Comparison of ENCODE assay signal across 1 cellular context in genomic region chr6:89080281-89081128, GRCh38.
TF ChIP-seq lines count a peak whose summit lies in the region.

Gene PNRC1 (plus strand): TSS chr6:89080751. CDS start chr6:89080895, 144 bp downstream.

TF ChIP-seq in HepG2, 621 proteins besides CTCF, POLR2A, EP300 and RAD21 (continued from another document and continues in another):
- TF ChIP-seq PRDM10 (CRISPR knock-in tag; IDR thresholded peaks at IDR 0.05; ENCODE audit: low read depth) (no peak), ZNF749 (CRISPR knock-in tag; IDR thresholded peaks at IDR 0.05; ENCODE audit: borderline replicate concordance) (peak; percentile 55; the same call in 1 of the 2 replicates), ZNF746 (CRISPR knock-in tag; IDR thresholded peaks at IDR 0.05) (peak; percentile 90; the same call in 1 of the 2 replicates), ZBTB7B (CRISPR knock-in tag; IDR thresholded peaks at IDR 0.05) (no peak), TEAD3 (CRISPR knock-in tag; optimal IDR thresholded peaks at IDR 0.05; ENCODE audit: borderline replicate concordance) (peak; percentile 42), MIER3 (CRISPR knock-in tag; IDR thresholded peaks at IDR 0.05; ENCODE audit: borderline replicate concordance) (peak; percentile 51; the same call in 1 of the 2 replicates), SETDB1 (CRISPR knock-in tag; IDR thresholded peaks at IDR 0.05; ENCODE audit: borderline replicate concordance) (no peak), DZIP1 (CRISPR knock-in tag; IDR thresholded peaks at IDR 0.05) (no peak), YY1 (IDR thresholded peaks at IDR 0.05; ENCODE audit: insufficient read depth, insufficient replicate concordance, low read depth, low read length) (peak; percentile 10), HOXA3 (CRISPR knock-in tag; IDR thresholded peaks at IDR 0.05) (no peak), FOXA1 (IDR thresholded peaks at IDR 0.05) (no peak), FOXA1 (CRISPR knock-in tag; IDR thresholded peaks at IDR 0.05) (peak; percentile 48), TARDBP (CRISPR knock-in tag; IDR thresholded peaks at IDR 0.05) (peak; percentile 85; the same call in 1 of the 2 replicates), FLYWCH1 (CRISPR knock-in tag; IDR thresholded peaks at IDR 0.05) (no peak), ZNF362 (CRISPR knock-in tag; IDR thresholded peaks at IDR 0.05; ENCODE audit: borderline replicate concordance) (no peak), ETS1 (CRISPR knock-in tag; IDR thresholded peaks at IDR 0.05) (no peak), ATF4 (CRISPR knock-in tag; IDR thresholded peaks at IDR 0.05) (0 out of 4 replicates have a peak, but pooled peaks of 1 of the 2 experiments have one; percentile 23), SRY (CRISPR knock-in tag; IDR thresholded peaks at IDR 0.05) (peak; percentile 93), ZNF567 (CRISPR knock-in tag; IDR thresholded peaks at IDR 0.05; ENCODE audit: borderline replicate concordance) (peak; percentile 64; the same call in 1 of the 2 replicates), NCOA1 (CRISPR knock-in tag; IDR thresholded peaks at IDR 0.05) (0 out of 2 replicates have a peak, but pooled peaks have one; percentile 58), MYNN (CRISPR knock-in tag; IDR thresholded peaks at IDR 0.05; ENCODE audit: low read depth) (0 out of 2 replicates have a peak, but pooled peaks have one; percentile 16), HIVEP1 (CRISPR knock-in tag; IDR thresholded peaks at IDR 0.05) (no peak), GPN1 (CRISPR knock-in tag; IDR thresholded peaks at IDR 0.05; ENCODE audit: borderline replicate concordance) (no peak), MLLT10 (CRISPR knock-in tag; IDR thresholded peaks at IDR 0.05) (no peak), GATAD1 (CRISPR knock-in tag; IDR thresholded peaks at IDR 0.05) (0 out of 2 replicates have a peak, but pooled peaks have one; percentile 28), HNF4G (IDR thresholded peaks at IDR 0.05; ENCODE audit: borderline replicate concordance, low read depth, low read length) (no peak), HNF4G (CRISPR knock-in tag; IDR thresholded peaks at IDR 0.05; ENCODE audit: borderline replicate concordance, low read depth) (no peak), HNRNPUL1 (IDR thresholded peaks at IDR 0.05; ENCODE audit: low read depth, low read length) (no peak), UBTF (CRISPR knock-in tag; IDR thresholded peaks at IDR 0.05) (peak; percentile 84), PLRG1 (conservative IDR thresholded peaks at IDR 0.05) (no peak), KDM4B (CRISPR knock-in tag; IDR thresholded peaks at IDR 0.05) (peak; percentile 62; the same call in 1 of the 2 replicates), ZNF652 (CRISPR knock-in tag; IDR thresholded peaks at IDR 0.05; ENCODE audit: borderline replicate concordance, low read depth) (no peak), MATR3 (CRISPR knock-in tag; IDR thresholded peaks at IDR 0.05) (no peak), IKZF4 (CRISPR knock-in tag; IDR thresholded peaks at IDR 0.05; ENCODE audit: borderline replicate concordance, low read depth, not compliant biosample characterization) (peak; percentile 90)
- TF ChIP-seq, protein P1, sequence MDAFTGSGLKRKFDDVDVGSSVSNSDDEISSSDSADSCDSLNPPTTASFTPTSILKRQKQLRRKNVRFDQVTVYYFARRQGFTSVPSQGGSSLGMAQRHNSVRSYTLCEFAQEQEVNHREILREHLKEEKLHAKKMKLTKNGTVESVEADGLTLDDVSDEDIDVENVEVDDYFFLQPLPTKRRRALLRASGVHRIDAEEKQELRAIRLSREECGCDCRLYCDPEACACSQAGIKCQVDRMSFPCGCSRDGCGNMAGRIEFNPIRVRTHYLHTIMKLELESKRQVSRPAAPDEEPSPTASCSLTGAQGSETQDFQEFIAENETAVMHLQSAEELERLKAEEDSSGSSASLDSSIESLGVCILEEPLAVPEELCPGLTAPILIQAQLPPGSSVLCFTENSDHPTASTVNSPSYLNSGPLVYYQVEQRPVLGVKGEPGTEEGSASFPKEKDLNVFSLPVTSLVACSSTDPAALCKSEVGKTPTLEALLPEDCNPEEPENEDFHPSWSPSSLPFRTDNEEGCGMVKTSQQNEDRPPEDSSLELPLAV (CRISPR knock-in tag; conservative IDR thresholded peaks at IDR 0.05; ENCODE audit: low read depth), result no peak
- TF ChIP-seq, protein P2, sequence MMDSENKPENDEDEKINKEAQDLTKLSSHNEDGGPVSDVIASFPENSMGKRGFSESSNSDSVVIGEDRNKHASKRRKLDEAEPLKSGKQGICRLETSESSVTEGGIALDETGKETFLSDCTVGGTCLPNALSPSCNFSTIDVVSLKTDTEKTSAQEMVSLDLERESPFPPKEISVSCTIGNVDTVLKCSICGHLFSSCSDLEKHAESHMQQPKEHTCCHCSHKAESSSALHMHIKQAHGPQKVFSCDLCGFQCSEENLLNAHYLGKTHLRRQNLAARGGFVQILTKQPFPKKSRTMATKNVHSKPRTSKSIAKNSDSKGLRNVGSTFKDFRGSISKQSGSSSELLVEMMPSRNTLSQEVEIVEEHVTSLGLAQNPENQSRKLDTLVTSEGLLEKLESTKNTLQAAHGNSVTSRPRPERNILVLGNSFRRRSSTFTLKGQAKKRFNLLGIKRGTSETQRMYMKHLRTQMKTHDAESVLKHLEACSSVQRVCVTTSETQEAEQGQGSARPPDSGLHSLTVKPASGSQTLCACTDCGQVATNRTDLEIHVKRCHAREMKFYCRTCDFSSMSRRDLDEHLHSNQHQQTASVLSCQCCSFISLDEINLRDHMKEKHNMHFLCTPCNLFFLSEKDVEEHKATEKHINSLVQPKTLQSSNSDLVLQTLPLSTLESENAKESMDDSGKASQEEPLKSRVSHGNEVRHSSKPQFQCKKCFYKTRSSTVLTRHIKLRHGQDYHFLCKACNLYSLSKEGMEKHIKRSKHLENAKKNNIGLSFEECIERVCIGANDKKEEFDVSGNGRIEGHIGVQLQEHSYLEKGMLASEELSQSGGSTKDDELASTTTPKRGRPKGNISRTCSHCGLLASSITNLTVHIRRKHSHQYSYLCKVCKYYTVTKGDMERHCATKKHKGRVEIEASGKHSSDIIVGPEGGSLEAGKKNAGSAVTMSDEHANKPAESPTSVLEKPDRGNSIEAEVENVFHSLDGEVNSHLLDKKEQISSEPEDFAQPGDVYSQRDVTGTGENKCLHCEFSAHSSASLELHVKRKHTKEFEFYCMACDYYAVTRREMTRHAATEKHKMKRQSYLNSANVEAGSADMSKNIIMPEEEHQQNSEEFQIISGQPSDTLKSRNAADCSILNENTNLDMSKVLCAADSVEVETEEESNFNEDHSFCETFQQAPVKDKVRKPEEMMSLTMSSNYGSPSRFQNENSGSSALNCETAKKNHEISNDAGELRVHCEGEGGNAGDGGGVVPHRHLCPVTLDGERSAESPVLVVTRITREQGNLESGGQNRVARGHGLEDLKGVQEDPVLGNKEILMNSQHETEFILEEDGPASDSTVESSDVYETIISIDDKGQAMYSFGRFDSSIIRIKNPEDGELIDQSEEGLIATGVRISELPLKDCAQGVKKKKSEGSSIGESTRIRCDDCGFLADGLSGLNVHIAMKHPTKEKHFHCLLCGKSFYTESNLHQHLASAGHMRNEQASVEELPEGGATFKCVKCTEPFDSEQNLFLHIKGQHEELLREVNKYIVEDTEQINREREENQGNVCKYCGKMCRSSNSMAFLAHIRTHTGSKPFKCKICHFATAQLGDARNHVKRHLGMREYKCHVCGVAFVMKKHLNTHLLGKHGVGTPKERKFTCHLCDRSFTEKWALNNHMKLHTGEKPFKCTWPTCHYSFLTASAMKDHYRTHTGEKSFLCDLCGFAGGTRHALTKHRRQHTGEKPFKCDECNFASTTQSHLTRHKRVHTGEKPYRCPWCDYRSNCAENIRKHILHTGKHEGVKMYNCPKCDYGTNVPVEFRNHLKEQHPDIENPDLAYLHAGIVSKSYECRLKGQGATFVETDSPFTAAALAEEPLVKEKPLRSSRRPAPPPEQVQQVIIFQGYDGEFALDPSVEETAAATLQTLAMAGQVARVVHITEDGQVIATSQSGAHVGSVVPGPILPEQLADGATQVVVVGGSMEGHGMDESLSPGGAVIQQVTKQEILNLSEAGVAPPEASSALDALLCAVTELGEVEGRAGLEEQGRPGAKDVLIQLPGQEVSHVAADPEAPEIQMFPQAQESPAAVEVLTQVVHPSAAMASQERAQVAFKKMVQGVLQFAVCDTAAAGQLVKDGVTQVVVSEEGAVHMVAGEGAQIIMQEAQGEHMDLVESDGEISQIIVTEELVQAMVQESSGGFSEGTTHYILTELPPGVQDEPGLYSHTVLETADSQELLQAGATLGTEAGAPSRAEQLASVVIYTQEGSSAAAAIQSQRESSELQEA (CRISPR knock-in tag; IDR thresholded peaks at IDR 0.05; ENCODE audit: not compliant biosample characterization), result peak; percentile 78
